26 cellular contexts compared by ENCODE assay signal in genomic region chr3:27115352-27115751, GRCh38.
"Had no signal": no experiment of that assay in that cellular context is flagged by ENCODE, and none has a peak within 500 bp of the region (broad histone marks: within the 10 kb centered on the region; RNA-seq: fewer than 3 reads in every experiment).

No MANE protein-coding gene starts in this region.

- DNase-seq: stimulated activated CD4-positive, alpha-beta T cell treated with anti-CD3 and anti-CD28 coated beads, Interleukin-2, amount 100 ng/mL, for 48 hours; stimulated activated CD4-positive, alpha-beta T cell treated with anti-CD3 and anti-CD28 coated beads, Interleukin-4, amount 100 ng/mL, for 1 hour; stimulated activated CD4-positive, alpha-beta T cell treated with anti-CD3 and anti-CD28 coated beads, Interleukin-4, amount 100 ng/mL, for 24 hours; stimulated activated CD4-positive, alpha-beta T cell treated with anti-CD3 and anti-CD28 coated beads, Interleukin-4, amount 100 ng/mL, for 4 hours; stimulated activated CD8-positive, alpha-beta memory T cell treated with anti-CD3 and anti-CD28 coated beads, Interleukin-4, amount 100 ng/mL, for 48 hours; stimulated activated naive B cell treated with anti-CD40 and anti-IgM and Interleukin-4, amounts not matched to agents 10 μg/mL and 1 μg/mL and 100 μg/mL, for 72 hours; stimulated activated naive CD4-positive, alpha-beta T cell; stimulated activated naive CD4-positive, alpha-beta T cell treated with Interleukin-2 at 50 U/mL for 16 hours; stimulated activated naive CD8-positive, alpha-beta T cell treated with anti-CD3 and anti-CD28 coated beads, Interleukin-15, amount 100 ng/mL, for 72 hours; stimulated activated naive CD8-positive, alpha-beta T cell treated with anti-CD3 and anti-CD28 coated beads, Interleukin-15, Interleukin-2, amounts not matched to agents 100 U/mL and 50 U/mL, for 24 hours; stomach; testis; thyroid gland; tibial artery; transverse colon; trophoblast cell; upper lobe of left lung; upper lobe of right lung; uterus had no signal

- H3K4me1 ChIP-seq: stomach, suprapubic skin, testis, thyroid gland, tibial artery, tibial nerve, transverse colon, upper lobe of left lung, upper lobe of right lung, uterus, vagina had no signal

- H3K4me3 ChIP-seq: stomach, suprapubic skin, testis, thoracic aorta, thyroid gland, tibial artery, tibial nerve, transverse colon, upper lobe of left lung, upper lobe of right lung, uterus, vagina had no signal

- H3K9me3 ChIP-seq: stomach, suprapubic skin, testis, thoracic aorta, thyroid gland, tibial artery, tibial nerve, transverse colon, upper lobe of left lung, upper lobe of right lung, uterus, vagina had no signal

- ATAC-seq: stimulated activated effector memory CD8-positive, alpha-beta T cell treated with anti-CD3 and anti-CD28 coated beads, Interleukin-12 subunit alpha, Interleukin-12 subunit beta, amount 100 ng/mL, for 72 hours; stimulated activated memory B cell treated with anti-CD40 and anti-IgM and Interleukin-4, amounts not matched to agents 10 μg/mL and 1 μg/mL and 100 μg/mL, for 72 hours; stimulated activated naive B cell treated with anti-CD40 and anti-IgM and Interleukin-4, amounts not matched to agents 10 μg/mL and 1 μg/mL and 100 μg/mL, for 72 hours; stimulated activated naive CD8-positive, alpha-beta T cell treated with anti-CD3 and anti-CD28 coated beads, Interleukin-15, amount 100 ng/mL, for 72 hours; stimulated activated naive CD8-positive, alpha-beta T cell treated with anti-CD3 and anti-CD28 coated beads, Interleukin-15, Interleukin-2, amounts not matched to agents 100 U/mL and 50 U/mL, for 24 hours; upper lobe of right lung had no signal

- H3K36me3 ChIP-seq: stomach, suprapubic skin, thoracic aorta, thyroid gland, tibial artery, tibial nerve, transverse colon, upper lobe of left lung, upper lobe of right lung, uterus, vagina had no signal

- H3K27ac ChIP-seq: stomach, suprapubic skin, testis, thoracic aorta, thyroid gland, tibial artery, tibial nerve, transverse colon, upper lobe of left lung, upper lobe of right lung, uterus, vagina had no signal

- H3K27me3 ChIP-seq: stomach, suprapubic skin, testis, thyroid gland, tibial artery, tibial nerve, transverse colon, upper lobe of left lung, upper lobe of right lung, uterus, vagina had no signal

- FAIRE-seq: urothelium cell line had no signal
